In the genomic region with DNA sequence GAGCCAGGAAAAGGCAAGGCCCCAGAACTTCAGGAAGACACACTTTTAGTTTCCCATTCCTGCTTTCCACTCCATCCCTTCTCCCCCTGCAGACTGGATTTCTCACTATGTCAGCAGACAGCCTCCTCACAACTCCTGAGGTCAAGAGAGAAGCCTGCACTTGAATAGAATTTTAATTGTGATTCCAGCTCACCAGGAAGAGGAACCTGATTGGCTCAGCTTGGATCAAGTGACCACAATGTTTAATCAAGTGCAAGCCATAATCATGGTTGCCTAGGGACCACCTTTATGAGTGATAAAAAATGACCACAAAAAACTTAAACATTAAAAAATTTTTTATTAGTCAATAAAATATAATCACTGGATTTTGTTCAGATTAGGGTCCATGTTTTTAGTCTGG, we compare ENCODE assay signal across 24 cellular contexts.
"Had no signal": no experiment of that assay in that cellular context is flagged by ENCODE, and none has a peak within 500 bp of the region (broad histone marks: within the 10 kb centered on the region; RNA-seq: fewer than 3 reads in every experiment).

No MANE protein-coding gene starts in this region.

- H3K4me1 Mint-ChIP-seq: activated CD4-positive, alpha-beta T cell treated with anti-CD3 and anti-CD28 coated beads, Interleukin-2, amount 10 ng/mL, durations not matched to agents 24 days and 14 days; immature natural killer cell had no signal

- H3K4me3 Mint-ChIP-seq: activated CD4-positive, alpha-beta T cell treated with anti-CD3 and anti-CD28 coated beads, Interleukin-2, amount 10 ng/mL, durations not matched to agents 24 days and 14 days; activated CD8-positive, alpha-beta T cell treated with anti-CD3 and anti-CD28 coated beads, Interleukin-2, amount 10 ng/mL, durations not matched to agents 7 days and 5 days; activated naive CD8-positive, alpha-beta T cell; immature natural killer cell; neural progenitor cell; stimulated activated naive CD8-positive, alpha-beta T cell treated with anti-CD3 and anti-CD28 coated beads, Interleukin-15, Interleukin-2, amounts not matched to agents 100 ng/mL and 50 ng/mL, for 24 hours; type B pancreatic cell had no signal

- H3K36me3 Mint-ChIP-seq: neural progenitor cell, type B pancreatic cell had no signal

- H3K27me3 ChIP-seq: body of pancreas, colonic mucosa, esophagus squamous epithelium, neural progenitor cell, pancreas had no signal

- H3K9me3 Mint-ChIP-seq: activated CD4-positive, alpha-beta T cell treated with anti-CD3 and anti-CD28 coated beads, Interleukin-2, amount 10 ng/mL, durations not matched to agents 24 days and 14 days had no signal

- H3K9me3 ChIP-seq: body of pancreas, colonic mucosa, pancreas had no signal

- H3K36me3 ChIP-seq: colonic mucosa, esophagus squamous epithelium, lower lobe of right lung, neural progenitor cell, pancreas had no signal

- H3K27ac ChIP-seq: body of pancreas, colonic mucosa, esophagus squamous epithelium, lower lobe of right lung, neural progenitor cell, pancreas had no signal

- H3K4me1 ChIP-seq: colonic mucosa, esophagus squamous epithelium, lower lobe of right lung, neural progenitor cell had no signal

- H3K27me3 Mint-ChIP-seq: activated CD4-positive, alpha-beta T cell treated with anti-CD3 and anti-CD28 coated beads, Interleukin-2, amount 10 ng/mL, durations not matched to agents 24 days and 14 days; type B pancreatic cell had no signal

- DNase-seq: activated CD4-positive, alpha-beta T cell treated with anti-CD3 and anti-CD28 coated beads, Interleukin-2, amount 10 ng/mL, durations not matched to agents 24 days and 14 days; activated CD4-positive, CD25-positive, alpha-beta regulatory T cell; activated CD8-positive, alpha-beta memory T cell treated with anti-CD3 and anti-CD28 coated beads, Interleukin-2, amount 50 U/mL, for 4 hours; activated CD8-positive, alpha-beta T cell treated with anti-CD3 and anti-CD28 coated beads, Interleukin-2, amount 10 ng/mL, durations not matched to agents 7 days and 5 days; activated gamma-delta T cell treated with Interleukin-2 at 50 U/mL for 16 hours; activated T-cell treated with anti-CD3 and anti-CD28 coated beads, Interleukin-2, amount 50 U/mL, for 48 hours; amniotic stem cell; body of pancreas; caudate nucleus; colonic mucosa; esophagus squamous epithelium; foreskin fibroblast; glutamatergic neuron; hypothalamus; immature natural killer cell; left cardiac atrium; lower lobe of right lung; midbrain; pancreas; T-helper 2 cell had no signal

- H3K27ac Mint-ChIP-seq: activated CD4-positive, alpha-beta T cell treated with anti-CD3 and anti-CD28 coated beads, Interleukin-2, amount 10 ng/mL, durations not matched to agents 24 days and 14 days; activated CD8-positive, alpha-beta T cell treated with anti-CD3 and anti-CD28 coated beads, Interleukin-2, amount 10 ng/mL, durations not matched to agents 7 days and 5 days; activated naive CD8-positive, alpha-beta T cell; immature natural killer cell; neural progenitor cell; stimulated activated naive CD8-positive, alpha-beta T cell treated with anti-CD3 and anti-CD28 coated beads, Interleukin-15, Interleukin-2, amounts not matched to agents 100 ng/mL and 50 ng/mL, for 24 hours; type B pancreatic cell had no signal

- H3K4me3 ChIP-seq: body of pancreas, colonic mucosa, esophagus squamous epithelium, lower lobe of right lung, neural progenitor cell, pancreas had no signal
